Comparison of ENCODE assay signal across 9 cellular contexts in the genomic region with DNA sequence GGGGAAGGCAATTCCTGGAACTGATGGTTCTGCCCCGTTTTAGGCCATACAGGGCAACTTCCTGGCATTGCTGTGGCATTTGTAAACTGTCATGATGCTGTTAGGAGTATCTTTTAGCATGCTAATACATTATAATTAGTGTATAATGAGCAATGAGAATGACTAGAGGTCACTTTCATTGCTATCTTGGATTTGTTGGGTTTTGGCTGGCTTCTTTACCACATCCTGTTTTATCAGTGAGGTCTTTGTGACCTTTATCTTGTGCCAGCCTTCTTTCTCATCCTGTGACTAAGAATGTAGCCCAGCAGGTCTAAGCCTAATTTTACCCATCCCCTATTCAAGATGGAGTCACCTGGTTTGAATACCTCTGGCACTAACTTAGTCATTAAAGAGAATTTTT. TPM values are rescaled to one million over a fixed set of nuclear protein-coding genes. Genes with fewer than 3 reads are reported as not detected.
DNase-seq lines count a peak whose midpoint lies in the region; ATAC-seq, FAIRE-seq and TF ChIP-seq lines count a peak whose summit lies in the region.
"Had no signal": no experiment of that assay in that cellular context is flagged by ENCODE, and none has a peak within 500 bp of the region (broad histone marks: within the 10 kb centered on the region; RNA-seq: fewer than 3 reads in every experiment).

No MANE protein-coding gene starts in this region.

- H3K9ac ChIP-seq in endothelial cell of umbilical vein (replicated peaks; ENCODE audit: extremely low read depth, insufficient read depth, low read length) = no peak overlapping the region

- H3K27me3 Mint-ChIP-seq in T-helper 1 cell treated with Interleukin-12 subunit alpha and Interleukin-12 subunit beta and Interleukin-4 antibody, amounts not matched to agents 30 μg/mL and 1 μg/mL, for 36 hours (ENCODE audit: low read depth) = no peaks in the 10 kb centered on the region

- H3K4me3 ChIP-seq in endothelial cell of umbilical vein (replicated peaks in 1 of 3; ENCODE audit: insufficient read depth in 1 of 3, low read depth in 1 of 3, low read length in 3 of 3) (no peak overlapping the region), osteoblast (ENCODE audit: insufficient read depth, low read length) (no peak overlapping the region)

- POLR2A ChIA-PET in endothelial cell of umbilical vein (lab: Charles Lee) = no interaction called here

- ATAC-seq in GM18907 (IDR thresholded peaks at IDR 0.05; ENCODE audit: unreplicated experiment) = peak; percentile 48

- H3K27ac Mint-ChIP-seq in T-helper 1 cell treated with Interleukin-12 subunit alpha and Interleukin-12 subunit beta and Interleukin-4 antibody, amounts not matched to agents 30 μg/mL and 1 μg/mL, for 36 hours = peak overlapping the region; percentile 62

- FAIRE-seq in endothelial cell of umbilical vein (lab: Jason Lieb, UNC) = no peak

- dilution Hi-C loops in endothelial cell of umbilical vein (cut with MboI; ENCODE audit: extremely low pct_ligation_motif_present, low sequenced_read_pairs) = no loop called here

- CTCF ChIA-PET in endothelial cell of umbilical vein (lab: Charles Lee) = interaction anchor here (1.4 kb wide), 1 partner anchor 60 kb away, joined by 3 read pairs; no protein-coding TSS in a partner anchor

- H3K27me3 ChIP-seq in endothelial cell of umbilical vein (ENCODE audit: control insufficient read depth in 2 of 2, insufficient read depth in 2 of 2, low read length in 2 of 2) = no peaks in the 10 kb centered on the region
- H3K27me3 ChIP-seq in osteoblast (ENCODE audit: insufficient read depth, low read length) = no peaks in the 10 kb centered on the region

- no peak for TF ChIP-seq CTCF in C4-2B (conservative IDR thresholded peaks at IDR 0.05)
- no peak for TF ChIP-seq CTCF in endothelial cell of umbilical vein (IDR thresholded peaks at IDR 0.05; ENCODE audit: extremely low read depth in 1 of 2, insufficient read depth in 1 of 2, low read depth in 1 of 2, low read length in 2 of 2)
- no peak for TF ChIP-seq CTCF in osteoblast (IDR thresholded peaks at IDR 0.05; ENCODE audit: extremely low read depth, low read depth, low read length)

- H3K79me2 ChIP-seq in endothelial cell of umbilical vein (ENCODE audit: control insufficient read depth, insufficient read depth, low read length) (no peaks in the 10 kb centered on the region), osteoblast (ENCODE audit: insufficient read depth, low read length) (no peaks in the 10 kb centered on the region)

- no peak for DNase-seq in endothelial cell of umbilical vein (ENCODE audit: low read depth, low spot score)
- DNase-seq in osteoblast (ENCODE audit: insufficient read length, low spot score, missing footprints) = no peak
- DNase-seq in stimulated activated naive CD4-positive, alpha-beta T cell treated with Interleukin-2 at 50 U/mL for 16 hours (lab: John Stamatoyannopoulos, UW) = no peak
- DNase-seq in T-helper 9 cell = no peak
- DNase-seq in HuH-7 (ENCODE audit: low spot score) = no peak
- DNase-seq: NCI-H1048 had no signal

- H3K4me2 ChIP-seq in endothelial cell of umbilical vein (ENCODE audit: insufficient read depth, low read length) = peak overlapping the region; percentile 16
- no peak overlapping the region for H3K4me2 ChIP-seq in osteoblast (ENCODE audit: insufficient read depth, low read length)

- H3K27ac ChIP-seq in C4-2B = peak overlapping the region; percentile 69; the same call in 1 of the 2 replicates
- no peak overlapping the region for H3K27ac ChIP-seq in endothelial cell of umbilical vein (ENCODE audit: insufficient read depth, low read depth, low read length)
- H3K27ac ChIP-seq in osteoblast (ENCODE audit: low read depth, low read length) = no peak overlapping the region

- peaks cover 27% of the 10 kb centered on the region for H3K4me1 ChIP-seq in endothelial cell of umbilical vein (ENCODE audit: control insufficient read depth, extremely low read depth, insufficient read depth, low read length)
- peaks cover 12% of the 10 kb centered on the region for H3K4me1 ChIP-seq in osteoblast (ENCODE audit: insufficient read depth, low read length)

- peaks cover 44% of the 10 kb centered on the region for H3K9me3 Mint-ChIP-seq in T-helper 1 cell treated with Interleukin-12 subunit alpha and Interleukin-12 subunit beta and Interleukin-4 antibody, amounts not matched to agents 30 μg/mL and 1 μg/mL, for 36 hours

- BruUV-seq in endothelial cell of umbilical vein (replicated peaks; lab: Mats Ljungman, UMichigan) = no TSS peak

- H3K36me3 Mint-ChIP-seq in T-helper 1 cell treated with Interleukin-12 subunit alpha and Interleukin-12 subunit beta and Interleukin-4 antibody, amounts not matched to agents 30 μg/mL and 1 μg/mL, for 36 hours (ENCODE audit: low read depth) = peaks cover 66% of the 10 kb centered on the region

- H3K4me3 Mint-ChIP-seq in T-helper 1 cell treated with Interleukin-12 subunit alpha and Interleukin-12 subunit beta and Interleukin-4 antibody, amounts not matched to agents 30 μg/mL and 1 μg/mL, for 36 hours = peak overlapping the region; percentile 6

- H3K9me3 ChIP-seq in endothelial cell of umbilical vein (replicated peaks; ENCODE audit: control insufficient read depth, insufficient read depth, low read length) = no peaks in the 10 kb centered on the region
- no peaks in the 10 kb centered on the region for H3K9me3 ChIP-seq in osteoblast (ENCODE audit: low read depth, low read length)

- H3K4me1 Mint-ChIP-seq in T-helper 1 cell treated with Interleukin-12 subunit alpha and Interleukin-12 subunit beta and Interleukin-4 antibody, amounts not matched to agents 30 μg/mL and 1 μg/mL, for 36 hours (ENCODE audit: low read depth) = peaks cover 39% of the 10 kb centered on the region

- no peaks in the 10 kb centered on the region for H3K9me1 ChIP-seq in endothelial cell of umbilical vein (replicated peaks; ENCODE audit: control insufficient read depth, extremely low read depth, insufficient read depth, low read length)

- no peaks in the 10 kb centered on the region for H4K20me1 ChIP-seq in endothelial cell of umbilical vein (replicated peaks; ENCODE audit: control insufficient read depth, extremely low read depth, insufficient read depth, low read length)
- no peaks in the 10 kb centered on the region for H4K20me1 ChIP-seq in osteoblast (ENCODE audit: insufficient read depth, low read length)

- TF ChIP-seq POLR2A in endothelial cell of umbilical vein (IDR thresholded peaks at IDR 0.05; ENCODE audit: low read depth, low read length) = no peak

- H2AFZ ChIP-seq in endothelial cell of umbilical vein (ENCODE audit: low read depth, low read length) (no peak overlapping the region), osteoblast (ENCODE audit: low read length) (no peak overlapping the region)

- intact Hi-C loops in endothelial cell of umbilical vein (cut with micrococcal nuclease) = no loop called here

- H3K36me3 ChIP-seq in endothelial cell of umbilical vein (ENCODE audit: control insufficient read depth in 2 of 2, extremely low read depth in 1 of 2, insufficient read depth in 2 of 2, low read length in 2 of 2) (no peaks in the 10 kb centered on the region), osteoblast (ENCODE audit: insufficient read depth, low read length) (no peaks in the 10 kb centered on the region)

TF ChIP-seq in endothelial cell of umbilical vein, 7 proteins besides CTCF, POLR2A, EP300 and RAD21:
- TF ChIP-seq GATA2 (IDR thresholded peaks at IDR 0.05; ENCODE audit: insufficient read depth, insufficient read length, low read depth, low read length) (peak; percentile 67), FOS (IDR thresholded peaks at IDR 0.05; ENCODE audit: borderline replicate concordance, insufficient read depth, low read length) (peak; percentile 54), JUN (IDR thresholded peaks at IDR 0.05; ENCODE audit: borderline replicate concordance, insufficient read depth, insufficient read length, low read depth) (no peak), POLR2AphosphoS5 (IDR thresholded peaks at IDR 0.05; ENCODE audit: insufficient read depth, low read depth, low read length) (peak; percentile 69)

RNA-seq across cellular contexts. Expression of gene TESPA1, which starts 51.2 kb away (rescaled TPM):
- not detected in 2 replicates for total RNA-seq in endothelial cell of umbilical vein
- not detected in 2 replicates for polyA plus RNA-seq in endothelial cell of umbilical vein
- not detected in 2 replicates for polyA plus RNA-seq in endothelial cell of umbilical vein (2011; cell fraction: cytosol; rRNA removed)
- polyA plus RNA-seq in endothelial cell of umbilical vein (2011; cell fraction: nucleus; rRNA removed) = not detected in 2 replicates
- polyA plus RNA-seq in endothelial cell of umbilical vein (2012) = not detected in 2 replicates
- not detected in 2 replicates for polyA minus RNA-seq in endothelial cell of umbilical vein
- polyA minus RNA-seq in endothelial cell of umbilical vein (2011; cell fraction: cytosol; rRNA and poly(A)+ RNA removed) = not detected
- polyA minus RNA-seq in endothelial cell of umbilical vein (2011; cell fraction: nucleus; rRNA and poly(A)+ RNA removed) = not detected in 2 replicates
- total RNA-seq in osteoblast = not detected in 2 replicates
